1 cellular context compared by ENCODE assay signal in the genomic region with DNA sequence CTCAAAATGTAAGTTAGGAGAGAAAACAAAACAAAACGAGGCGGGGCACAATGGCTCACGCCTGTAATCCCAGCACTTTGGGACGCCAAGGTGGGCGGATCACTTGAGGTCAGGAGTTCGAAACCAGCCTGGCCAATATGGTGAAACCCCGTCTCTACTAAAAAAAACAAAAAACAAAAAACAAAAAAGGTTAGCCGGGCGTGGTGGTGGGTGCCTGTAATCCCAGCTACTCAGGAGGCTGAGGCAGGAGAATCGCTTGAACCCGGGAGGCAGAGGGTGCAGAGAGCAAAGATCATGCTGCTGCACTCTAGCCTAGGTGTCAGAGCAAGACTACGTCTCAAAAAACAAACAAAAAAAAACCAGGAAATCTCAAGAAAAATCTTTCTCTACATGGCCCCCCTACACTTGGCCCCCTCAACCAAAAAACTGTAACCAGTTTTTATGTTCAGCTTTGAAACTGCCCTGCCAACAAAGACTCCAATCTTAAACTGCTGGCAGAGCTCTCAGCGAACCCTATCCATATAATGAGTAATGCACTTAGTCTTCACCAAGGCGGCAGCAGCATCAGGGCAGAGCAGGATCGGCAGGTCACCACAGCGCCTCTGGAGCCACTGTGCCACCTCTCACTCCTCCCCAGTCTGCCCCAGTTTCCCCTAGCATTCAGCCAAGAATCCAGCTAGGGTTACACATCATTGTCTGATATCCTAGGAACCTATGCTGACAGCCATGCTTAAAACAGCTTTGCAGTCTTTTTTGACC.
TF ChIP-seq lines count a peak whose summit lies in the region.

No MANE protein-coding gene starts in this region.

TF ChIP-seq in HCT116, 20 proteins besides CTCF, POLR2A, EP300 and RAD21 (continued from another document):
- TF ChIP-seq, protein P1, sequence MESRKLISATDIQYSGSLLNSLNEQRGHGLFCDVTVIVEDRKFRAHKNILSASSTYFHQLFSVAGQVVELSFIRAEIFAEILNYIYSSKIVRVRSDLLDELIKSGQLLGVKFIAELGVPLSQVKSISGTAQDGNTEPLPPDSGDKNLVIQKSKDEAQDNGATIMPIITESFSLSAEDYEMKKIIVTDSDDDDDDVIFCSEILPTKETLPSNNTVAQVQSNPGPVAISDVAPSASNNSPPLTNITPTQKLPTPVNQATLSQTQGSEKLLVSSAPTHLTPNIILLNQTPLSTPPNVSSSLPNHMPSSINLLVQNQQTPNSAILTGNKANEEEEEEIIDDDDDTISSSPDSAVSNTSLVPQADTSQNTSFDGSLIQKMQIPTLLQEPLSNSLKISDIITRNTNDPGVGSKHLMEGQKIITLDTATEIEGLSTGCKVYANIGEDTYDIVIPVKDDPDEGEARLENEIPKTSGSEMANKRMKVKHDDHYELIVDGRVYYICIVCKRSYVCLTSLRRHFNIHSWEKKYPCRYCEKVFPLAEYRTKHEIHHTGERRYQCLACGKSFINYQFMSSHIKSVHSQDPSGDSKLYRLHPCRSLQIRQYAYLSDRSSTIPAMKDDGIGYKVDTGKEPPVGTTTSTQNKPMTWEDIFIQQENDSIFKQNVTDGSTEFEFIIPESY (IDR thresholded peaks at IDR 0.05; ENCODE audit: extremely low read depth, insufficient replicate concordance, low read length) = no peak
- no peak for TF ChIP-seq EZH2 (IDR thresholded peaks at IDR 0.05)
- TF ChIP-seq, protein P2, sequence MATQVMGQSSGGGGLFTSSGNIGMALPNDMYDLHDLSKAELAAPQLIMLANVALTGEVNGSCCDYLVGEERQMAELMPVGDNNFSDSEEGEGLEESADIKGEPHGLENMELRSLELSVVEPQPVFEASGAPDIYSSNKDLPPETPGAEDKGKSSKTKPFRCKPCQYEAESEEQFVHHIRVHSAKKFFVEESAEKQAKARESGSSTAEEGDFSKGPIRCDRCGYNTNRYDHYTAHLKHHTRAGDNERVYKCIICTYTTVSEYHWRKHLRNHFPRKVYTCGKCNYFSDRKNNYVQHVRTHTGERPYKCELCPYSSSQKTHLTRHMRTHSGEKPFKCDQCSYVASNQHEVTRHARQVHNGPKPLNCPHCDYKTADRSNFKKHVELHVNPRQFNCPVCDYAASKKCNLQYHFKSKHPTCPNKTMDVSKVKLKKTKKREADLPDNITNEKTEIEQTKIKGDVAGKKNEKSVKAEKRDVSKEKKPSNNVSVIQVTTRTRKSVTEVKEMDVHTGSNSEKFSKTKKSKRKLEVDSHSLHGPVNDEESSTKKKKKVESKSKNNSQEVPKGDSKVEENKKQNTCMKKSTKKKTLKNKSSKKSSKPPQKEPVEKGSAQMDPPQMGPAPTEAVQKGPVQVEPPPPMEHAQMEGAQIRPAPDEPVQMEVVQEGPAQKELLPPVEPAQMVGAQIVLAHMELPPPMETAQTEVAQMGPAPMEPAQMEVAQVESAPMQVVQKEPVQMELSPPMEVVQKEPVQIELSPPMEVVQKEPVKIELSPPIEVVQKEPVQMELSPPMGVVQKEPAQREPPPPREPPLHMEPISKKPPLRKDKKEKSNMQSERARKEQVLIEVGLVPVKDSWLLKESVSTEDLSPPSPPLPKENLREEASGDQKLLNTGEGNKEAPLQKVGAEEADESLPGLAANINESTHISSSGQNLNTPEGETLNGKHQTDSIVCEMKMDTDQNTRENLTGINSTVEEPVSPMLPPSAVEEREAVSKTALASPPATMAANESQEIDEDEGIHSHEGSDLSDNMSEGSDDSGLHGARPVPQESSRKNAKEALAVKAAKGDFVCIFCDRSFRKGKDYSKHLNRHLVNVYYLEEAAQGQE (IDR thresholded peaks at IDR 0.05; ENCODE audit: low read depth) = no peak
- TF ChIP-seq EGR1 (IDR thresholded peaks at IDR 0.05; ENCODE audit: low read depth) = no peak
- TF ChIP-seq FOSL1 (IDR thresholded peaks at IDR 0.05; ENCODE audit: low read depth) = no peak
- TF ChIP-seq CEBPB (IDR thresholded peaks at IDR 0.05; ENCODE audit: low read depth) = no peak
